11 cellular contexts compared by ENCODE assay signal in genomic region chrX:73127700-73128241, GRCh38. TPM values are rescaled to one million over a fixed set of nuclear protein-coding genes. Genes with fewer than 3 reads are reported as not detected.
DNase-seq lines count a peak whose midpoint lies in the region; ATAC-seq and TF ChIP-seq lines count a peak whose summit lies in the region.
"Had no signal": no experiment of that assay in that cellular context is flagged by ENCODE, and none has a peak within 500 bp of the region (broad histone marks: within the 10 kb centered on the region; RNA-seq: fewer than 3 reads in every experiment).

No MANE protein-coding gene starts in this region.

- no peaks in the 10 kb centered on the region for H3K36me3 ChIP-seq in iPS-15b (ENCODE audit: control insufficient read depth, insufficient read depth, low read length)

- peak overlapping the region; percentile 49 for H3K4me3 ChIP-seq in iPS-15b (ENCODE audit: low read depth, low read length)

- no peaks in the 10 kb centered on the region; the same call in 1 of the 2 replicates for H3K36me3 Mint-ChIP-seq in WTC11
- H3K36me3 Mint-ChIP-seq in stimulated activated naive CD8-positive, alpha-beta T cell treated with anti-CD3 and anti-CD28 coated beads, Interleukin-15, Interleukin-2, amounts not matched to agents 100 ng/mL and 50 ng/mL, for 24 hours (ENCODE audit: low read depth): no peaks in the 10 kb centered on the region

- CTCF ChIA-PET in WTC11 (lab: Charles Lee): interaction anchor here (1.1 kb wide), 1 partner anchor 87 kb away, joined by 3 read pairs; the partner anchor contains the start of gene NAP1L2

- no peaks in the 10 kb centered on the region for H3K27me3 ChIP-seq in iPS-15b (ENCODE audit: control insufficient read depth, insufficient read depth, low read length)

- TF ChIP-seq CTCF in WTC11 (IDR thresholded peaks at IDR 0.05): no peak

- peak; percentile 45 for DNase-seq in activated effector memory CD4-positive, alpha-beta T cell treated with anti-CD3 and anti-CD28 coated beads, Interleukin-2, amount 50 U/mL, for 16 hours
- no peak for DNase-seq in activated effector memory CD4-positive, alpha-beta T cell treated with Interleukin-2 at 50 U/mL for 16 hours
- peak; percentile 17 for DNase-seq in WTC11 (ENCODE audit: low spot score)
- DNase-seq in SW 1271 (lab: John Stamatoyannopoulos, UW): no peak
- no peak for DNase-seq in activated CD4-positive, CD25-positive, alpha-beta regulatory T cell treated with anti-CD3 and anti-CD28 coated beads, Interleukin-2, amount 50 U/mL, for 72 hours
- DNase-seq: foreskin fibroblast had no signal

- no peaks in the 10 kb centered on the region for H3K9me3 ChIP-seq in iPS-15b (ENCODE audit: control insufficient read depth, insufficient read depth, low read length)

- H3K9me3 Mint-ChIP-seq in WTC11: peaks cover 4% of the 10 kb centered on the region; the same call in 1 of the 2 replicates
- no peaks in the 10 kb centered on the region for H3K9me3 Mint-ChIP-seq in stimulated activated naive CD8-positive, alpha-beta T cell treated with anti-CD3 and anti-CD28 coated beads, Interleukin-15, Interleukin-2, amounts not matched to agents 100 ng/mL and 50 ng/mL, for 24 hours

- peak overlapping the region; percentile 70 for H3K4me3 Mint-ChIP-seq in WTC11
- H3K4me3 Mint-ChIP-seq in stimulated activated naive CD8-positive, alpha-beta T cell treated with anti-CD3 and anti-CD28 coated beads, Interleukin-15, Interleukin-2, amounts not matched to agents 100 ng/mL and 50 ng/mL, for 24 hours: peak overlapping the region; percentile 68

- ATAC-seq in WTC11 (peak; percentile 95), HG03175 (IDR thresholded peaks at IDR 0.05; ENCODE audit: unreplicated experiment) (no peak)

- H3K9ac ChIP-seq in iPS-15b (ENCODE audit: low read depth, low read length): no peak overlapping the region

- no peaks in the 10 kb centered on the region for H3K27me3 Mint-ChIP-seq in WTC11 (ENCODE audit: low read depth)
- peaks cover 8% of the 10 kb centered on the region for H3K27me3 Mint-ChIP-seq in stimulated activated naive CD8-positive, alpha-beta T cell treated with anti-CD3 and anti-CD28 coated beads, Interleukin-15, Interleukin-2, amounts not matched to agents 100 ng/mL and 50 ng/mL, for 24 hours

- peaks cover 6% of the 10 kb centered on the region for H3K4me1 Mint-ChIP-seq in WTC11
- H3K4me1 Mint-ChIP-seq in stimulated activated naive CD8-positive, alpha-beta T cell treated with anti-CD3 and anti-CD28 coated beads, Interleukin-15, Interleukin-2, amounts not matched to agents 100 ng/mL and 50 ng/mL, for 24 hours (ENCODE audit: low read depth): no peaks in the 10 kb centered on the region
- H3K4me1 Mint-ChIP-seq: CD8-positive, alpha-beta memory T cell had no signal

- POLR2A ChIA-PET in WTC11 (lab: Charles Lee): no interaction called here

- H3K4me1 ChIP-seq in iPS-15b (ENCODE audit: control insufficient read depth, insufficient read depth, low read length): no peaks in the 10 kb centered on the region

- H3K27ac Mint-ChIP-seq in WTC11: no peak overlapping the region
- no peak overlapping the region for H3K27ac Mint-ChIP-seq in stimulated activated naive CD8-positive, alpha-beta T cell treated with anti-CD3 and anti-CD28 coated beads, Interleukin-15, Interleukin-2, amounts not matched to agents 100 ng/mL and 50 ng/mL, for 24 hours
- H3K27ac Mint-ChIP-seq: CD8-positive, alpha-beta memory T cell had no signal

TF ChIP-seq in WTC11, 78 proteins besides CTCF, POLR2A, EP300 and RAD21:
- TF ChIP-seq NFYB (CRISPR knock-in tag; conservative IDR thresholded peaks at IDR 0.05; ENCODE audit: low read depth) (peak; percentile 33; the same call in 1 of the 2 replicates), KAT7 (CRISPR knock-in tag; IDR thresholded peaks at IDR 0.05; ENCODE audit: borderline replicate concordance) (no peak)

RNA-seq across cellular contexts. Expression of gene PABPC1L2A, which starts 48.5 kb away (rescaled TPM):
- total RNA-seq in WTC11 (2021): 0.39 to 1.1 TPM (median 0.83 TPM) in 3 replicates
- total RNA-seq: CD8-positive, alpha-beta memory T cell; osteocyte had no signal

Comparison
In these comparisons a context has a peak if more than half of its experiments do, and no peak if none do; other contexts are left out.
1. DNase-seq: peak in activated effector memory CD4-positive, alpha-beta T cell treated with anti-CD3 and anti-CD28 coated beads, Interleukin-2, amount 50 U/mL, for 16 hours (single experiment) and WTC11 (single experiment); none in activated effector memory CD4-positive, alpha-beta T cell treated with Interleukin-2 at 50 U/mL for 16 hours (single experiment), SW 1271 (0 of 2) and activated CD4-positive, CD25-positive, alpha-beta regulatory T cell treated with anti-CD3 and anti-CD28 coated beads, Interleukin-2, amount 50 U/mL, for 72 hours (single experiment).